15 cellular contexts compared by ENCODE assay signal in genomic region chr18:75127143-75128021, GRCh38.
DNase-seq lines count a peak whose midpoint lies in the region; ATAC-seq and TF ChIP-seq lines count a peak whose summit lies in the region.
"Had no signal": no experiment of that assay in that cellular context is flagged by ENCODE, and none has a peak within 500 bp of the region (broad histone marks: within the 10 kb centered on the region; RNA-seq: fewer than 3 reads in every experiment).

No MANE protein-coding gene starts in this region.

- no peak overlapping the region for H3K4ac ChIP-seq in mesenchymal stem cell (ENCODE audit: low read depth in 1 of 2, low read length in 2 of 2)

- H2BK120ac ChIP-seq in mesenchymal stem cell (ENCODE audit: low read depth, low read length) = no peak overlapping the region

- no peak overlapping the region for H2AFZ ChIP-seq in mesenchymal stem cell (ENCODE audit: low read depth, low read length)

- intact Hi-C loops in colonic mucosa (cut with DNase I) = no loop called here
- intact Hi-C loops in transverse colon (cut with DNase I; ENCODE audit: low total_unique reads) = no loop called here

- no peak overlapping the region for H3K18ac ChIP-seq in mesenchymal stem cell (ENCODE audit: low read depth in 1 of 2, low read length in 2 of 2)

- POLR2A ChIA-PET in GM10248 (lab: Yijun Ruan, JAX) = no interaction called here

- CTCF ChIA-PET in GM10248 (lab: Yijun Ruan, JAX) = no interaction called here

- no peak overlapping the region for H2BK15ac ChIP-seq in mesenchymal stem cell (ENCODE audit: low read depth, poor library complexity, severe bottlenecking)

- H3K27me3 ChIP-seq in colonic mucosa (no peaks in the 10 kb centered on the region), mesenchymal stem cell (ENCODE audit: control insufficient read depth in 1 of 2, insufficient read depth in 1 of 2, low read length in 2 of 2) (peaks cover 0 to 14% of the 10 kb centered on the region in 2 experiments), transverse colon (no peaks in the 10 kb centered on the region)
- H3K27me3 ChIP-seq: neutrophil had no signal

- no peaks in the 10 kb centered on the region for H3K79me1 ChIP-seq in mesenchymal stem cell (replicated peaks; ENCODE audit: low read length, poor library complexity, severe bottlenecking)

- TF ChIP-seq POLR2A in transverse colon (IDR thresholded peaks at IDR 0.05) = no peak

- H3K27ac ChIP-seq in colonic mucosa (no peak overlapping the region), mesenchymal stem cell (ENCODE audit: low read length, poor library complexity, severe bottlenecking) (no peak overlapping the region), transverse colon (peak overlapping the region in 3 of 4 donors; percentile 30 to 58 (median 52))
- H3K27ac ChIP-seq: heart right ventricle, neutrophil, skin epidermis had no signal

- no peak overlapping the region for H2BK12ac ChIP-seq in mesenchymal stem cell (ENCODE audit: low read length in 2 of 2)

- no peak overlapping the region for H3K4me3 ChIP-seq in colonic mucosa
- H3K4me3 ChIP-seq in mesenchymal stem cell (ENCODE audit: insufficient read depth in 1 of 2, low read depth in 1 of 2, low read length in 2 of 2) = no peak overlapping the region
- H3K4me3 ChIP-seq in transverse colon = no peak overlapping the region
- H3K4me3 ChIP-seq: heart right ventricle, skin epidermis had no signal

- TF ChIP-seq CTCF in colonic mucosa (IDR thresholded peaks at IDR 0.05) (no peak), transverse colon (IDR thresholded peaks at IDR 0.05) (peak in 2 of 5 experiments; percentile 10 to 38), GM10248 (IDR thresholded peaks at IDR 0.05; ENCODE audit: control extremely low read depth, extremely low read depth, low read depth, missing control alignments) (no peak)

- H3K14ac ChIP-seq in mesenchymal stem cell (ENCODE audit: low read length in 2 of 2) = no peak overlapping the region

- peaks cover 9% of the 10 kb centered on the region for H3K4me1 ChIP-seq in colonic mucosa
- peaks cover 13% of the 10 kb centered on the region for H3K4me1 ChIP-seq in mesenchymal stem cell (ENCODE audit: control insufficient read depth, insufficient read depth, low read depth, low read length)
- H3K4me1 ChIP-seq in transverse colon = peaks cover 0 to 11% (median 8%) of the 10 kb centered on the region in 4 donors
- H3K4me1 ChIP-seq: heart right ventricle had no signal

- no peak overlapping the region for H3K23ac ChIP-seq in mesenchymal stem cell (ENCODE audit: low read length in 2 of 2)

- H3K36me3 ChIP-seq in colonic mucosa (no peaks in the 10 kb centered on the region), mesenchymal stem cell (ENCODE audit: control insufficient read depth in 1 of 2, insufficient read depth in 2 of 2, low read depth in 1 of 2, low read length in 2 of 2) (no peaks in the 10 kb centered on the region), transverse colon (no peaks in the 10 kb centered on the region)
- H3K36me3 ChIP-seq: heart right ventricle, neutrophil had no signal

- no peak for ATAC-seq in esophagus mucosa
- ATAC-seq: heart right ventricle, left cardiac atrium, SK-N-SH treated with all-trans-retinoic acid at 6 μM for 48 hours had no signal

- WGBS in mesenchymal stem cell = 84% methylated on average over 24 of the region's 24 CpGs
- 71% methylated on average over 23 of the region's 24 CpGs; no CpG with 5 or more reads in 1 of the 2 donors for WGBS in transverse colon (ENCODE audit: low coverage in 1 of 2), 2 donors

- DNase-seq in LHCN-M2 (ENCODE audit: low read depth) (peak; percentile 66), colonic mucosa (peak; percentile 71), mesenchymal stem cell (peak; percentile 1), transverse colon (peak; percentile 81), GM10248 (ENCODE audit: extremely low spot score) (no peak)
- no peak for DNase-seq in stimulated activated CD4-positive, alpha-beta T cell treated with anti-CD3 and anti-CD28 coated beads, Interleukin-4, amount 100 ng/mL, for 1 hour
- DNase-seq: activated CD4-positive, alpha-beta T cell treated with anti-CD3 and anti-CD28 coated beads, Interleukin-2, amount 50 U/mL, for 48 hours; heart right ventricle; Karpas-422; left cardiac atrium; NCI-H1436 had no signal

- no peak overlapping the region for H4K91ac ChIP-seq in mesenchymal stem cell (ENCODE audit: low read length)

- H3K9ac ChIP-seq in colonic mucosa (ENCODE audit: low read depth in 2 of 2, low read length in 2 of 2) (no peak overlapping the region), mesenchymal stem cell (ENCODE audit: low read length) (no peak overlapping the region)

- H4K8ac ChIP-seq in mesenchymal stem cell (ENCODE audit: low read length) = no peak overlapping the region

- in situ Hi-C loops in transverse colon (cut with MboI; ENCODE audit: low pct_ligation_motif_present in 1 of 4, low pct_unique_long_range_greater_than_20kb in 1 of 4, low sequenced_read_pairs in 3 of 4) = no loop called here

- no peak overlapping the region for H2AK5ac ChIP-seq in mesenchymal stem cell (ENCODE audit: low read length, severe bottlenecking)

- no peak overlapping the region for H3K4me2 ChIP-seq in mesenchymal stem cell (ENCODE audit: low read length, poor library complexity, severe bottlenecking)

- TF ChIP-seq EP300 in transverse colon (IDR thresholded peaks at IDR 0.05; ENCODE audit: low read depth) = no peak

- H3K9me3 ChIP-seq in colonic mucosa (no peaks in the 10 kb centered on the region), mesenchymal stem cell (ENCODE audit: control insufficient read depth, low read length) (no peaks in the 10 kb centered on the region), transverse colon (no peaks in the 10 kb centered on the region)
- H3K9me3 ChIP-seq: heart right ventricle, neutrophil had no signal

- no peak overlapping the region for H2BK5ac ChIP-seq in mesenchymal stem cell (ENCODE audit: low read depth, low read length, poor library complexity, severe bottlenecking)

Comparison
In these comparisons a context has a peak if more than half of its experiments do, and no peak if none do; other contexts are left out.
1. DNase-seq: peak in LHCN-M2 (single experiment), colonic mucosa (single experiment), mesenchymal stem cell (single experiment) and transverse colon (single experiment); none in GM10248 (single experiment) and stimulated activated CD4-positive, alpha-beta T cell treated with anti-CD3 and anti-CD28 coated beads, Interleukin-4, amount 100 ng/mL, for 1 hour (single experiment).
2. H3K27ac ChIP-seq: peak in transverse colon (3 of 4); none in colonic mucosa (single experiment) and mesenchymal stem cell (single experiment).